12 cellular contexts compared by ENCODE assay signal in the genomic region with DNA sequence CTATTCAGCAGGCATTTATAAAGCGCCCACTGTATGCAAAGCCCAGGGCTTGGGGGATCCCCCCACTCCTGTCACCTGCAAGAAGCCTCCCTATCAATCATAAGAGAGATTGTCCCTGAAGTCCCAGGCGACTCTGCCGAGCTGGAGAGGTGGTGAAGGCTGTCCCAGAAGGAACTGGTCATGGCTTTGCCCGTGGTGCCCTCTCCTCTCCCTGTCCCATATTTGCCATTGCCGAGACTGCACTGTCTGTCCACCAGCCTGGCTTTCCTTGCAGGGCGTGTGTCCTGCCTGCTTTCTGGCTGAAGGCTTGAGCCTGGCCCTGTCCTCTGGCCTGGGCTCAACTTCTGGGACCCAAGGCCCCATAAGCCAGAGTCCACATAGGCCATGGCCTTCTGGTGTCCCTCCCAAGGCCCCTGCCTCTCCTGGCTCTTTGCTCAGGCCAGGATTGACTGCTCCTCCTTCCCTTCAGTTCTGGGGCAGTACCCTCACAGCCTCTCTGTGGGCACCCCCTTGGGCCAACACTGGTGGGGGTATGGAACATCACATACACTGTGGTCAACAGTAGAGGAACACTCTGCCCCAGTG. TPM values are rescaled to one million over a fixed set of nuclear protein-coding genes. Genes with fewer than 3 reads are reported as not detected.
DNase-seq lines count a peak whose midpoint lies in the region; ATAC-seq and TF ChIP-seq lines count a peak whose summit lies in the region.
"Had no signal": no experiment of that assay in that cellular context is flagged by ENCODE, and none has a peak within 500 bp of the region (broad histone marks: within the 10 kb centered on the region; RNA-seq: fewer than 3 reads in every experiment).

No MANE protein-coding gene starts in this region.

- intact Hi-C loops in activated T-helper 1 cell treated with anti-CD3 and anti-CD28 coated beads, Interleukin-12 subunit alpha, Interleukin-12 subunit beta, Interleukin-2, Interleukin-4 antibody, amounts not matched to agents 30 ng/mL and 10 ng/mL and 1 ng/mL, durations not matched to agents 14 hours and 24 hours and 36 hours (cut with micrococcal nuclease) = loop anchor here (2.0 to 5.0 kb wide), 4 partner anchors 99 to 259 kb away; partner anchors contain the start of gene PTPRA
- intact Hi-C loops in natural killer cell (cut with micrococcal nuclease) = loop anchor here (5.0 kb wide), 1 partner anchor 249 kb away; no protein-coding TSS in a partner anchor

- peaks cover 13% of the 10 kb centered on the region for H3K27me3 ChIP-seq in CD4-positive, CD25-positive, alpha-beta regulatory T cell (ENCODE audit: control insufficient read depth, insufficient read depth, low read length)

- H3K27ac ChIP-seq in CD4-positive, CD25-positive, alpha-beta regulatory T cell (ENCODE audit: insufficient read depth, low read length, poor library complexity, severe bottlenecking) = no peak overlapping the region
- H3K27ac ChIP-seq: left ventricle myocardium inferior, suprapubic skin had no signal

- peak overlapping the region in 2 of 3 donors; percentile 44 to 51 for H3K27ac Mint-ChIP-seq in CD4-positive, CD25-positive, alpha-beta regulatory T cell
- H3K27ac Mint-ChIP-seq in activated T-helper 1 cell treated with anti-CD3 and anti-CD28 coated beads, Interleukin-12 subunit alpha, Interleukin-12 subunit beta, Interleukin-2, Interleukin-4 antibody, amounts not matched to agents 30 ng/mL and 10 ng/mL and 1 ng/mL, durations not matched to agents 14 hours and 24 hours and 36 hours = no peak overlapping the region
- peak overlapping the region in 1 of 2 donors; percentile 70 for H3K27ac Mint-ChIP-seq in natural killer cell

- H3K36me3 Mint-ChIP-seq in CD4-positive, CD25-positive, alpha-beta regulatory T cell = no peaks in the 10 kb centered on the region
- H3K36me3 Mint-ChIP-seq in activated T-helper 1 cell treated with anti-CD3 and anti-CD28 coated beads, Interleukin-12 subunit alpha, Interleukin-12 subunit beta, Interleukin-2, Interleukin-4 antibody, amounts not matched to agents 30 ng/mL and 10 ng/mL and 1 ng/mL, durations not matched to agents 14 hours and 24 hours and 36 hours (ENCODE audit: low read depth) = peaks cover 2% of the 10 kb centered on the region
- H3K36me3 Mint-ChIP-seq in natural killer cell = no peaks in the 10 kb centered on the region

- no peaks in the 10 kb centered on the region for H3K9me3 Mint-ChIP-seq in CD4-positive, CD25-positive, alpha-beta regulatory T cell
- no peaks in the 10 kb centered on the region for H3K9me3 Mint-ChIP-seq in activated T-helper 1 cell treated with anti-CD3 and anti-CD28 coated beads, Interleukin-12 subunit alpha, Interleukin-12 subunit beta, Interleukin-2, Interleukin-4 antibody, amounts not matched to agents 30 ng/mL and 10 ng/mL and 1 ng/mL, durations not matched to agents 14 hours and 24 hours and 36 hours
- no peaks in the 10 kb centered on the region for H3K9me3 Mint-ChIP-seq in natural killer cell

- DNase-seq in AG20443 (ENCODE audit: low spot score) (peak; percentile 4), natural killer cell (no peak), Ammon's horn (ENCODE audit: low spot score) (no peak), kidney glomerular epithelial cell (lab: John Stamatoyannopoulos, UW) (no peak), GM10266 (ENCODE audit: extremely low spot score) (no peak)
- no peak for DNase-seq in CD4-positive, CD25-positive, alpha-beta regulatory T cell
- no peak for DNase-seq in activated T-helper 1 cell treated with anti-CD3 and anti-CD28 coated beads, Interleukin-12 subunit alpha, Interleukin-12 subunit beta, Interleukin-2, Interleukin-4 antibody, amounts not matched to agents 30 ng/mL and 10 ng/mL and 1 ng/mL, durations not matched to agents 14 hours and 24 hours and 36 hours (ENCODE audit: low spot score)
- DNase-seq: left ventricle myocardium inferior, NCI-H1417 treated with DMSO at 0.1 percent for 48 hours had no signal

- no peak for ATAC-seq in CD4-positive, CD25-positive, alpha-beta regulatory T cell (ENCODE audit: low read depth in 2 of 2)
- no peak for ATAC-seq in natural killer cell
- ATAC-seq in HG02840 (IDR thresholded peaks at IDR 0.05; ENCODE audit: low FRiP score, unreplicated experiment) = no peak

- peaks cover 4 to 37% (median 20%) of the 10 kb centered on the region in 4 donors for H3K4me1 Mint-ChIP-seq in CD4-positive, CD25-positive, alpha-beta regulatory T cell
- peaks cover 22% of the 10 kb centered on the region for H3K4me1 Mint-ChIP-seq in activated T-helper 1 cell treated with anti-CD3 and anti-CD28 coated beads, Interleukin-12 subunit alpha, Interleukin-12 subunit beta, Interleukin-2, Interleukin-4 antibody, amounts not matched to agents 30 ng/mL and 10 ng/mL and 1 ng/mL, durations not matched to agents 14 hours and 24 hours and 36 hours (ENCODE audit: low read depth)
- peaks cover 30 to 51% of the 10 kb centered on the region in 2 donors for H3K4me1 Mint-ChIP-seq in natural killer cell

- peaks cover 33% of the 10 kb centered on the region for H3K4me1 ChIP-seq in CD4-positive, CD25-positive, alpha-beta regulatory T cell (ENCODE audit: control insufficient read depth, insufficient read depth, low read length, poor library complexity, severe bottlenecking)

- no peaks in the 10 kb centered on the region for H3K9me3 ChIP-seq in CD4-positive, CD25-positive, alpha-beta regulatory T cell (ENCODE audit: control insufficient read depth in 2 of 2, low read length in 2 of 2)
- H3K9me3 ChIP-seq: left ventricle myocardium inferior, suprapubic skin had no signal

- peaks cover 55% of the 10 kb centered on the region for H3K27me3 Mint-ChIP-seq in CD4-positive, CD25-positive, alpha-beta regulatory T cell
- H3K27me3 Mint-ChIP-seq in activated T-helper 1 cell treated with anti-CD3 and anti-CD28 coated beads, Interleukin-12 subunit alpha, Interleukin-12 subunit beta, Interleukin-2, Interleukin-4 antibody, amounts not matched to agents 30 ng/mL and 10 ng/mL and 1 ng/mL, durations not matched to agents 14 hours and 24 hours and 36 hours (ENCODE audit: insufficient read depth) = peaks cover 41% of the 10 kb centered on the region
- H3K27me3 Mint-ChIP-seq in natural killer cell (ENCODE audit: low read depth in 2 of 2) = peaks cover 7 to 38% of the 10 kb centered on the region in 2 donors

- no peak overlapping the region for H3K4me3 ChIP-seq in CD4-positive, CD25-positive, alpha-beta regulatory T cell (ENCODE audit: low read depth, low read length)

- TF ChIP-seq CTCF in natural killer cell (IDR thresholded peaks at IDR 0.05) (no peak), GM10266 (IDR thresholded peaks at IDR 0.05; ENCODE audit: control insufficient read depth, insufficient read depth, low read depth, missing control alignments) (no peak)

- no peaks in the 10 kb centered on the region for H3K36me3 ChIP-seq in CD4-positive, CD25-positive, alpha-beta regulatory T cell (ENCODE audit: control insufficient read depth, insufficient read depth, low read length)
- H3K36me3 ChIP-seq: left ventricle myocardium inferior, suprapubic skin had no signal

- H3K4me3 Mint-ChIP-seq in CD4-positive, CD25-positive, alpha-beta regulatory T cell = peak overlapping the region; percentile 72 to 86 (median 82)
- peak overlapping the region; percentile 50 for H3K4me3 Mint-ChIP-seq in activated T-helper 1 cell treated with anti-CD3 and anti-CD28 coated beads, Interleukin-12 subunit alpha, Interleukin-12 subunit beta, Interleukin-2, Interleukin-4 antibody, amounts not matched to agents 30 ng/mL and 10 ng/mL and 1 ng/mL, durations not matched to agents 14 hours and 24 hours and 36 hours
- H3K4me3 Mint-ChIP-seq in natural killer cell = peak overlapping the region; percentile 92

RNA-seq across cellular contexts. Expression of gene CPXM1, which starts 46.9 kb away (rescaled TPM):
- 1.2 TPM for total RNA-seq in CD4-positive, CD25-positive, alpha-beta regulatory T cell
- polyA plus RNA-seq in CD4-positive, CD25-positive, alpha-beta regulatory T cell = under 1 TPM in 1 of 4 donors, not detected in 3; 0.10 TPM
- 0.31 and 0.76 TPM in 2 replicates for total RNA-seq in activated T-helper 1 cell treated with anti-CD3 and anti-CD28 coated beads, Interleukin-12 subunit alpha, Interleukin-12 subunit beta, Interleukin-2, Interleukin-4 antibody, amounts not matched to agents 30 ng/mL and 10 ng/mL and 1 ng/mL, durations not matched to agents 14 hours and 24 hours and 36 hours
- total RNA-seq in natural killer cell = 1 to 10 TPM in 2 of 3 donors, under 1 TPM in 1; 0.49 to 2.3 (median 1.5) TPM
- total RNA-seq: LHCN-M2 had no signal
